In the genomic region with DNA sequence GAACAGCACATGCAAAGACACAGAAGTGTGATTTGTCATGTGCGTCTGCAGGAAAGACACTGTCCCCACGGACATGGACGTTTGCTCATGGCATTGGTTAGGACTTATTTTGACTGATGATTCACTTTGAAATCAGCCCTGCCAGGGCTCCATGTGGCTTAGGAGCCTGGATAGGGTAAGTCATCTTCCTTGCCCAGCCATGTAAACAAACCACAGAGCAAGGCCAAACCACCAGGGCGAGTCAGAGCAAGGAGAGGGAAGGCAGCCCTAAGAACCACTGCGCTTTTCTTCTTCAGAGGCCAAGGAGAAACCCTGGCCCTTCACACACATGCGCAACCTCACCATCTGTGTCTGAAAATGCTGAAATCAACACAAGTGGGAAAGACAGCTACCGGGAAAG, we compare ENCODE assay signal across 11 cellular contexts.
DNase-seq lines count a peak whose midpoint lies in the region; ATAC-seq and TF ChIP-seq lines count a peak whose summit lies in the region.
"Had no signal": no experiment of that assay in that cellular context is flagged by ENCODE, and none has a peak within 500 bp of the region (broad histone marks: within the 10 kb centered on the region; RNA-seq: fewer than 3 reads in every experiment).

No MANE protein-coding gene starts in this region.

- H3K4me1 Mint-ChIP-seq in HFFc6 (ENCODE audit: low read depth): peaks cover 33% of the 10 kb centered on the region

- no peak for TF ChIP-seq POLR2A in Peyer's patch (IDR thresholded peaks at IDR 0.05)

- H3K27ac Mint-ChIP-seq in HFFc6: peak overlapping the region; percentile 89
- H3K27ac Mint-ChIP-seq: activated naive CD4-positive, alpha-beta T cell treated with anti-CD3 and anti-CD28 coated beads, Interleukin-2, amount 50 U/mL, for 72 hours had no signal

- peak; percentile 93 for DNase-seq in HFFc6
- peak; percentile 95 for DNase-seq in fibroblast of peridontal ligament (ENCODE audit: extremely low read depth)
- DNase-seq in thoracic aorta (ENCODE audit: low spot score): no peak
- DNase-seq in stimulated activated CD4-positive, alpha-beta T cell treated with anti-CD3 and anti-CD28 coated beads, Interleukin-2, amount 100 ng/mL, for 24 hours: no peak
- no peak for DNase-seq in Peyer's patch
- DNase-seq: activated CD4-positive, alpha-beta T cell treated with anti-CD3 and anti-CD28 coated beads for 1 hour; MM.1S; stimulated activated CD4-positive, alpha-beta T cell treated with anti-CD3 and anti-CD28 coated beads, Interleukin-15, amount 100 ng/mL, for 24 hours had no signal

- peak; percentile 88 for ATAC-seq in SK-N-SH treated with all-trans-retinoic acid at 6 μM for 48 hours
- ATAC-seq in thoracic aorta (ENCODE audit: insufficient number of reproducible peaks, low FRiP score, low read depth): peak; percentile 32
- ATAC-seq in GM19324 (IDR thresholded peaks at IDR 0.05; ENCODE audit: low FRiP score, unreplicated experiment): no peak

- H3K4me1 ChIP-seq in thoracic aorta (ENCODE audit: control insufficient read depth in 1 of 2, low read depth in 2 of 2): no peaks in the 10 kb centered on the region
- no peaks in the 10 kb centered on the region for H3K4me1 ChIP-seq in Peyer's patch

- H3K36me3 ChIP-seq in thoracic aorta (no peaks in the 10 kb centered on the region), Peyer's patch (no peaks in the 10 kb centered on the region)

- H3K27ac ChIP-seq in thoracic aorta: no peak overlapping the region
- H3K27ac ChIP-seq in Peyer's patch: no peak overlapping the region

- H3K4me3 ChIP-seq in thoracic aorta (no peak overlapping the region), Peyer's patch (no peak overlapping the region)

- H3K4me3 Mint-ChIP-seq in HFFc6: peak overlapping the region; percentile 67

- H3K27me3 ChIP-seq in thoracic aorta (replicated peaks; ENCODE audit: insufficient read depth) (no peaks in the 10 kb centered on the region), Peyer's patch (no peaks in the 10 kb centered on the region)

- H3K27me3 Mint-ChIP-seq in HFFc6 (ENCODE audit: insufficient read depth): peaks cover 4% of the 10 kb centered on the region

- no peaks in the 10 kb centered on the region for H3K9me3 ChIP-seq in thoracic aorta
- H3K9me3 ChIP-seq in Peyer's patch: no peaks in the 10 kb centered on the region

- TF ChIP-seq CTCF in HFFc6 (IDR thresholded peaks at IDR 0.05): no peak
- no peak for TF ChIP-seq CTCF in thoracic aorta (IDR thresholded peaks at IDR 0.05)
- no peak for TF ChIP-seq CTCF in Peyer's patch (IDR thresholded peaks at IDR 0.05)

- H3K36me3 Mint-ChIP-seq in HFFc6 (ENCODE audit: low read depth): no peaks in the 10 kb centered on the region
- H3K36me3 Mint-ChIP-seq: activated naive CD4-positive, alpha-beta T cell treated with anti-CD3 and anti-CD28 coated beads, Interleukin-2, amount 50 U/mL, for 72 hours had no signal

- H3K9me3 Mint-ChIP-seq in HFFc6: no peaks in the 10 kb centered on the region
- H3K9me3 Mint-ChIP-seq: activated naive CD4-positive, alpha-beta T cell treated with anti-CD3 and anti-CD28 coated beads, Interleukin-2, amount 50 U/mL, for 72 hours had no signal

TF ChIP-seq in SK-N-SH treated with all-trans-retinoic acid at 6 μM for 48 hours, 23 proteins besides CTCF, POLR2A, EP300 and RAD21:
- TF ChIP-seq PPARA (CRISPR knock-in tag; IDR thresholded peaks at IDR 0.05; ENCODE audit: borderline replicate concordance) (no peak), GLIS3 (CRISPR knock-in tag; IDR thresholded peaks at IDR 0.05) (no peak), ZC3H10 (CRISPR knock-in tag; IDR thresholded peaks at IDR 0.05) (no peak), CSRNP3 (CRISPR knock-in tag; IDR thresholded peaks at IDR 0.05) (no peak), ZNF8 (CRISPR knock-in tag; IDR thresholded peaks at IDR 0.05) (no peak), ZNF565 (CRISPR knock-in tag; conservative IDR thresholded peaks at IDR 0.05; ENCODE audit: low read depth) (no peak), SNAI2 (CRISPR knock-in tag; IDR thresholded peaks at IDR 0.05) (no peak), BACH2 (CRISPR knock-in tag; IDR thresholded peaks at IDR 0.05; ENCODE audit: borderline replicate concordance) (no peak), TCF4 (CRISPR knock-in tag; IDR thresholded peaks at IDR 0.05; ENCODE audit: borderline replicate concordance) (no peak), TSHZ2 (CRISPR knock-in tag; IDR thresholded peaks at IDR 0.05) (no peak), OSR1 (CRISPR knock-in tag; IDR thresholded peaks at IDR 0.05) (no peak), RARB (CRISPR knock-in tag; IDR thresholded peaks at IDR 0.05) (no peak)
- TF ChIP-seq, protein P1, sequence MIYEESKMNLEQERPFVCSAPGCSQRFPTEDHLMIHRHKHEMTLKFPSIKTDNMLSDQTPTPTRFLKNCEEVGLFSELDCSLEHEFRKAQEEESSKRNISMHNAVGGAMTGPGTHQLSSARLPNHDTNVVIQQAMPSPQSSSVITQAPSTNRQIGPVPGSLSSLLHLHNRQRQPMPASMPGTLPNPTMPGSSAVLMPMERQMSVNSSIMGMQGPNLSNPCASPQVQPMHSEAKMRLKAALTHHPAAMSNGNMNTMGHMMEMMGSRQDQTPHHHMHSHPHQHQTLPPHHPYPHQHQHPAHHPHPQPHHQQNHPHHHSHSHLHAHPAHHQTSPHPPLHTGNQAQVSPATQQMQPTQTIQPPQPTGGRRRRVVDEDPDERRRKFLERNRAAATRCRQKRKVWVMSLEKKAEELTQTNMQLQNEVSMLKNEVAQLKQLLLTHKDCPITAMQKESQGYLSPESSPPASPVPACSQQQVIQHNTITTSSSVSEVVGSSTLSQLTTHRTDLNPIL (CRISPR knock-in tag; IDR thresholded peaks at IDR 0.05; ENCODE audit: low read depth): no peak

Comparison
In these comparisons a context has a peak if more than half of its experiments do, and no peak if none do; other contexts are left out.
1. DNase-seq: peak in HFFc6 (single experiment) and fibroblast of peridontal ligament (single experiment); none in thoracic aorta (single experiment), stimulated activated CD4-positive, alpha-beta T cell treated with anti-CD3 and anti-CD28 coated beads, Interleukin-2, amount 100 ng/mL, for 24 hours (0 of 2) and Peyer's patch (0 of 3).